ENCODE assay signal across 1 cellular context in the genomic region with DNA sequence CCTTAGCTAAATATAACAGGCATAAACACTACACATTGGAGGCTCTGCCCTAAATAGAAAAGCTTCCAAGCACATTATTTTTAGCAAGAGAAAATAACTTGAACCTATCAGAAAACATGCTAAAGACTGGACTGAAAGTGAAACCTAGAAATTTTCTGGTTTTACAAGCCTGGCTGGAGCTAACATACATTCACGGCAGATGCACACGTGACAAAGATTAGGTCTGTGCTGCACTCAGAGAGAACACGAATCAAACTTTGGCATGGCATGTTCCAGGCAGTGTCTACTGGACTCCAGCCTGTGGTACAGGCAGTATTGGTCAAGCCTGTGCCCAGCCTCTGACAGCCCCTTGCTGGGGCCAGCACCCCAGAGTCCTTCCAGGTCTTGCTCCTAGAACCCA.
TF ChIP-seq lines count a peak whose summit lies in the region.

No MANE protein-coding gene starts in this region.

TF ChIP-seq in K562, 482 proteins besides CTCF, POLR2A, EP300 and RAD21 (continued from another document):
- TF ChIP-seq, protein P1, sequence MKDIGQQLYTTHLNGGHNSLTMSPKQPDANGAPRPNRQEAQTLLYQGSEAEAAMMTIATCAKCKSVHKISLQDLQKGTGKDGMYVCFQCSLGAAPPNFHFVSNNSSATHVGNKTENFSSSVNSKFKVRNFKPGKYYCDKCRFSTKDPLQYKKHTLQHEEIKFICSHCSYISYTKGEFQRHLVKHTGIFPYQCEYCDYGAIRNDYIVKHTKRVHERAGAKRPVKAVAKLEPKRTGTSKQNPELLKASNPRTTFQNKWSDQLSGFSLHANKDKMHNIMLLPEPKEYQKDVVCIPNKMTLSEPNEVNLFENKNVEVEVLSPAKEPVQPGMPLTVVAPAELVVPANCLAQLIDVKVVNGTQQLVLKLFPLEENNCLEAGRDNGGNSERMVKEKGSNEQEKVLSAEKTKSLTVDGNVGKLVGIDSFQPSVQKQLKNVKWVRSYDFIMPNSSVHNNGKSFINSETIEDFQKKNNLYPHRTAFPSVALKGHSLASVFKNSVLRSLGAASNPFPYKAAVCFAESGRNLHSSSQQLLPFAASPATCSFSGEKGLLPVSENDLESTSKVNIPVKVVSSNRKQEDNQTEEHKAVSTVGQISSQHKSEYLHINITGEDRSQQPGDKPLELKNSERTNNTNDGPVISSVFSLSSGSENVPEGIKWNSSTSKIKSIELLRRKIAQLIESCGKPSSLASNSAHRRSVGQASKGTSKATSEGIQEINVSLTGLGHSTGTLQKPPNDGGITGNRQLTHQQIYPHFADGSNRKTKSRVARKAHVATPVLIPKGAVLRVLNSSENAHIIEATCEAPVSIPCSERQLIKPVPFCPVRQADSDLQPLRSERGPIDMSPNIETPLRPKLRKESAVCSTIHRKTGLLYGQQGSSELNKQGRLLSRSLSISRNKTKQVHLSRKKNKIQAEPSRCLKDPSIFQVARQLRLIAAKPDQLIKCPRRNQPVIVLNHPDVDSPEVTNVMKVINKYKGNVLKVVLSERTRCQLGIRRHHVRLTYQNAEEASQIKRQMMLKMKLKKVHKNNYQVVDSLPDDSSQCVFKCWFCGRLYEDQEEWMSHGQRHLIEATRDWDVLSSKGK (CRISPR knock-in tag; IDR thresholded peaks at IDR 0.05): no peak
- TF ChIP-seq BRCA1 (IDR thresholded peaks at IDR 0.05): no peak
- no peak for TF ChIP-seq BRCA1 (CRISPR knock-in tag; IDR thresholded peaks at IDR 0.05)
- TF ChIP-seq ZNF431 (CRISPR knock-in tag; IDR thresholded peaks at IDR 0.05): no peak
- no peak for TF ChIP-seq CHD4 (IDR thresholded peaks at IDR 0.05; ENCODE audit: insufficient read depth, insufficient replicate concordance, low read depth, low read length, poor library complexity, severe bottlenecking)
- no peak for TF ChIP-seq NONO (IDR thresholded peaks at IDR 0.05; ENCODE audit: low read depth in 2 of 2, low read length in 1 of 2)
- no peak for TF ChIP-seq TCF15 (CRISPR knock-in tag; IDR thresholded peaks at IDR 0.05)
- TF ChIP-seq ZBTB43 (CRISPR knock-in tag; IDR thresholded peaks at IDR 0.05): no peak
- TF ChIP-seq ELF2 (CRISPR knock-in tag; IDR thresholded peaks at IDR 0.05): no peak
- TF ChIP-seq TCF7 (IDR thresholded peaks at IDR 0.05; ENCODE audit: borderline replicate concordance): no peak
- TF ChIP-seq BHLHE40 (IDR thresholded peaks at IDR 0.05; ENCODE audit: low read length): peak; percentile 33; the same call in 1 of the 2 replicates
- TF ChIP-seq ZNF717 (CRISPR knock-in tag; IDR thresholded peaks at IDR 0.05): no peak
- TF ChIP-seq, protein P2, sequence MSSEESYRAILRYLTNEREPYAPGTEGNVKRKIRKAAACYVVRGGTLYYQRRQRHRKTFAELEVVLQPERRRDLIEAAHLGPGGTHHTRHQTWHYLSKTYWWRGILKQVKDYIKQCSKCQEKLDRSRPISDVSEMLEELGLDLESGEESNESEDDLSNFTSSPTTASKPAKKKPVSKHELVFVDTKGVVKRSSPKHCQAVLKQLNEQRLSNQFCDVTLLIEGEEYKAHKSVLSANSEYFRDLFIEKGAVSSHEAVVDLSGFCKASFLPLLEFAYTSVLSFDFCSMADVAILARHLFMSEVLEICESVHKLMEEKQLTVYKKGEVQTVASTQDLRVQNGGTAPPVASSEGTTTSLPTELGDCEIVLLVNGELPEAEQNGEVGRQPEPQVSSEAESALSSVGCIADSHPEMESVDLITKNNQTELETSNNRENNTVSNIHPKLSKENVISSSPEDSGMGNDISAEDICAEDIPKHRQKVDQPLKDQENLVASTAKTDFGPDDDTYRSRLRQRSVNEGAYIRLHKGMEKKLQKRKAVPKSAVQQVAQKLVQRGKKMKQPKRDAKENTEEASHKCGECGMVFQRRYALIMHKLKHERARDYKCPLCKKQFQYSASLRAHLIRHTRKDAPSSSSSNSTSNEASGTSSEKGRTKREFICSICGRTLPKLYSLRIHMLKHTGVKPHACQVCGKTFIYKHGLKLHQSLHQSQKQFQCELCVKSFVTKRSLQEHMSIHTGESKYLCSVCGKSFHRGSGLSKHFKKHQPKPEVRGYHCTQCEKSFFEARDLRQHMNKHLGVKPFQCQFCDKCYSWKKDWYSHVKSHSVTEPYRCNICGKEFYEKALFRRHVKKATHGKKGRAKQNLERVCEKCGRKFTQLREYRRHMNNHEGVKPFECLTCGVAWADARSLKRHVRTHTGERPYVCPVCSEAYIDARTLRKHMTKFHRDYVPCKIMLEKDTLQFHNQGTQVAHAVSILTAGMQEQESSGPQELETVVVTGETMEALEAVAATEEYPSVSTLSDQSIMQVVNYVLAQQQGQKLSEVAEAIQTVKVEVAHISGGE (CRISPR knock-in tag; IDR thresholded peaks at IDR 0.05): no peak
- TF ChIP-seq, protein P3, sequence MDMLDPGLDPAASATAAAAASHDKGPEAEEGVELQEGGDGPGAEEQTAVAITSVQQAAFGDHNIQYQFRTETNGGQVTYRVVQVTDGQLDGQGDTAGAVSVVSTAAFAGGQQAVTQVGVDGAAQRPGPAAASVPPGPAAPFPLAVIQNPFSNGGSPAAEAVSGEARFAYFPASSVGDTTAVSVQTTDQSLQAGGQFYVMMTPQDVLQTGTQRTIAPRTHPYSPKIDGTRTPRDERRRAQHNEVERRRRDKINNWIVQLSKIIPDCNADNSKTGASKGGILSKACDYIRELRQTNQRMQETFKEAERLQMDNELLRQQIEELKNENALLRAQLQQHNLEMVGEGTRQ (CRISPR knock-in tag; IDR thresholded peaks at IDR 0.05): peak; percentile 46
- TF ChIP-seq ERF (CRISPR knock-in tag; IDR thresholded peaks at IDR 0.05): no peak
- TF ChIP-seq POLR3G (IDR thresholded peaks at IDR 0.05; ENCODE audit: extremely low read depth, insufficient read length, insufficient replicate concordance): no peak
- TF ChIP-seq RAD51 (IDR thresholded peaks at IDR 0.05; ENCODE audit: borderline replicate concordance, low read depth): 0 out of 2 replicates have a peak, but pooled peaks have one; percentile 38
- no peak for TF ChIP-seq IFI16 (CRISPR knock-in tag; IDR thresholded peaks at IDR 0.05)
- no peak for TF ChIP-seq ZNF41 (CRISPR knock-in tag; conservative IDR thresholded peaks at IDR 0.05)
- no peak for TF ChIP-seq PHF8 (IDR thresholded peaks at IDR 0.05; ENCODE audit: borderline replicate concordance, low read length)
- no peak for TF ChIP-seq L3MBTL2 (IDR thresholded peaks at IDR 0.05)
